Comparison of ENCODE assay signal across 1 cellular context in the genomic region with DNA sequence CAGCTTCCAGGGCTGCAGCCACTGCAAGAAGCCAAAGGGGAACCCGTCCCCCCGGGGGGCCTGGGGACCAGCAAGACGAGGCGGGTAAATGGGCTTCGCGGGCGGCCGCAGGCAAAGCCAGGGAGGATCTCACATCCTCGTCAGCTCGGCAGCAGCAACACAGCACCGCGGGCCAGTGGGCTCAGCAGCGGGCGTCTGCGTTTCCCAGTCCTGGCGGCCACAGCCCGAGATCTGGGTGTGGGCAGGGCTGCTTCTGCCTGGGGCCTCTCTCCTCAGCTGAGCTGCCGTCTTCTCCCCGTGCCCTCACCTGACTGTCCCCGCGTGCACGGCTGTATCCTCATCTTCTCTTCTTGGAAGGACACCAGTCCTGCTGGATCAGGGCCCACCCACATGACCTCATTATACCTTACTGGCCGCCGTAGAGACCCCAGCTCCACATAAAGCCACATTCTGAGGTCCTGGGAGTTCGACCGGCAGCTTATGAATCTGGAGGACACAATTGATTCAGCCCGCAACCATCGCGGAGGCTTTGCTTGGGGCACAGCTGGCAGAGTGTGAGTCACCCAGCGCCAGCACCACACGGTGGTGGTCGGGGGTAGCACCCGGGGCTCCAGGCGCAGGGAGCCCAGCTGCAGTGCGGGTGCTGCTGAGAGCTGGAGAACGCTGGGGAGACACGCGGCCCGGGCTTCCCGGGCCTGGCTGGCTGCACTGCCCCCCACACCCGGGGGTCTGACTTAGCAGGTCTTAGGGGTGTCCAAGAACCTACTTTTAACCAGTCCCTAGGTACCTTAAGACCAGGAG.
TF ChIP-seq lines count a peak whose summit lies in the region.

No MANE protein-coding gene starts in this region.

TF ChIP-seq in SK-N-SH treated with all-trans-retinoic acid at 6 μM for 48 hours, 23 proteins besides CTCF, POLR2A, EP300 and RAD21 (continued from another document):
- TF ChIP-seq, protein P1, sequence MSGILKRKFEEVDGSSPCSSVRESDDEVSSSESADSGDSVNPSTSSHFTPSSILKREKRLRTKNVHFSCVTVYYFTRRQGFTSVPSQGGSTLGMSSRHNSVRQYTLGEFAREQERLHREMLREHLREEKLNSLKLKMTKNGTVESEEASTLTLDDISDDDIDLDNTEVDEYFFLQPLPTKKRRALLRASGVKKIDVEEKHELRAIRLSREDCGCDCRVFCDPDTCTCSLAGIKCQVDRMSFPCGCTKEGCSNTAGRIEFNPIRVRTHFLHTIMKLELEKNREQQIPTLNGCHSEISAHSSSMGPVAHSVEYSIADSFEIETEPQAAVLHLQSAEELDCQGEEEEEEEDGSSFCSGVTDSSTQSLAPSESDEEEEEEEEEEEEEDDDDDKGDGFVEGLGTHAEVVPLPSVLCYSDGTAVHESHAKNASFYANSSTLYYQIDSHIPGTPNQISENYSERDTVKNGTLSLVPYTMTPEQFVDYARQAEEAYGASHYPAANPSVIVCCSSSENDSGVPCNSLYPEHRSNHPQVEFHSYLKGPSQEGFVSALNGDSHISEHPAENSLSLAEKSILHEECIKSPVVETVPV (CRISPR knock-in tag; IDR thresholded peaks at IDR 0.05) = no peak
- TF ChIP-seq PPARA (CRISPR knock-in tag; IDR thresholded peaks at IDR 0.05; ENCODE audit: borderline replicate concordance) (no peak), GLIS3 (CRISPR knock-in tag; IDR thresholded peaks at IDR 0.05) (no peak), ESRRG (CRISPR knock-in tag; IDR thresholded peaks at IDR 0.05) (no peak), TCF4 (CRISPR knock-in tag; IDR thresholded peaks at IDR 0.05; ENCODE audit: borderline replicate concordance) (no peak), SNAI2 (CRISPR knock-in tag; IDR thresholded peaks at IDR 0.05) (no peak), ZFP3 (CRISPR knock-in tag; IDR thresholded peaks at IDR 0.05) (no peak)
- TF ChIP-seq, protein P2, sequence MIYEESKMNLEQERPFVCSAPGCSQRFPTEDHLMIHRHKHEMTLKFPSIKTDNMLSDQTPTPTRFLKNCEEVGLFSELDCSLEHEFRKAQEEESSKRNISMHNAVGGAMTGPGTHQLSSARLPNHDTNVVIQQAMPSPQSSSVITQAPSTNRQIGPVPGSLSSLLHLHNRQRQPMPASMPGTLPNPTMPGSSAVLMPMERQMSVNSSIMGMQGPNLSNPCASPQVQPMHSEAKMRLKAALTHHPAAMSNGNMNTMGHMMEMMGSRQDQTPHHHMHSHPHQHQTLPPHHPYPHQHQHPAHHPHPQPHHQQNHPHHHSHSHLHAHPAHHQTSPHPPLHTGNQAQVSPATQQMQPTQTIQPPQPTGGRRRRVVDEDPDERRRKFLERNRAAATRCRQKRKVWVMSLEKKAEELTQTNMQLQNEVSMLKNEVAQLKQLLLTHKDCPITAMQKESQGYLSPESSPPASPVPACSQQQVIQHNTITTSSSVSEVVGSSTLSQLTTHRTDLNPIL (CRISPR knock-in tag; IDR thresholded peaks at IDR 0.05; ENCODE audit: low read depth) = no peak
- TF ChIP-seq, protein P3, sequence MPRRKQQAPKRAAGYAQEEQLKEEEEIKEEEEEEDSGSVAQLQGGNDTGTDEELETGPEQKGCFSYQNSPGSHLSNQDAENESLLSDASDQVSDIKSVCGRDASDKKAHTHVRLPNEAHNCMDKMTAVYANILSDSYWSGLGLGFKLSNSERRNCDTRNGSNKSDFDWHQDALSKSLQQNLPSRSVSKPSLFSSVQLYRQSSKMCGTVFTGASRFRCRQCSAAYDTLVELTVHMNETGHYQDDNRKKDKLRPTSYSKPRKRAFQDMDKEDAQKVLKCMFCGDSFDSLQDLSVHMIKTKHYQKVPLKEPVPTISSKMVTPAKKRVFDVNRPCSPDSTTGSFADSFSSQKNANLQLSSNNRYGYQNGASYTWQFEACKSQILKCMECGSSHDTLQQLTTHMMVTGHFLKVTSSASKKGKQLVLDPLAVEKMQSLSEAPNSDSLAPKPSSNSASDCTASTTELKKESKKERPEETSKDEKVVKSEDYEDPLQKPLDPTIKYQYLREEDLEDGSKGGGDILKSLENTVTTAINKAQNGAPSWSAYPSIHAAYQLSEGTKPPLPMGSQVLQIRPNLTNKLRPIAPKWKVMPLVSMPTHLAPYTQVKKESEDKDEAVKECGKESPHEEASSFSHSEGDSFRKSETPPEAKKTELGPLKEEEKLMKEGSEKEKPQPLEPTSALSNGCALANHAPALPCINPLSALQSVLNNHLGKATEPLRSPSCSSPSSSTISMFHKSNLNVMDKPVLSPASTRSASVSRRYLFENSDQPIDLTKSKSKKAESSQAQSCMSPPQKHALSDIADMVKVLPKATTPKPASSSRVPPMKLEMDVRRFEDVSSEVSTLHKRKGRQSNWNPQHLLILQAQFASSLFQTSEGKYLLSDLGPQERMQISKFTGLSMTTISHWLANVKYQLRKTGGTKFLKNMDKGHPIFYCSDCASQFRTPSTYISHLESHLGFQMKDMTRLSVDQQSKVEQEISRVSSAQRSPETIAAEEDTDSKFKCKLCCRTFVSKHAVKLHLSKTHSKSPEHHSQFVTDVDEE (CRISPR knock-in tag; IDR thresholded peaks at IDR 0.05) = no peak
- TF ChIP-seq, protein P4, sequence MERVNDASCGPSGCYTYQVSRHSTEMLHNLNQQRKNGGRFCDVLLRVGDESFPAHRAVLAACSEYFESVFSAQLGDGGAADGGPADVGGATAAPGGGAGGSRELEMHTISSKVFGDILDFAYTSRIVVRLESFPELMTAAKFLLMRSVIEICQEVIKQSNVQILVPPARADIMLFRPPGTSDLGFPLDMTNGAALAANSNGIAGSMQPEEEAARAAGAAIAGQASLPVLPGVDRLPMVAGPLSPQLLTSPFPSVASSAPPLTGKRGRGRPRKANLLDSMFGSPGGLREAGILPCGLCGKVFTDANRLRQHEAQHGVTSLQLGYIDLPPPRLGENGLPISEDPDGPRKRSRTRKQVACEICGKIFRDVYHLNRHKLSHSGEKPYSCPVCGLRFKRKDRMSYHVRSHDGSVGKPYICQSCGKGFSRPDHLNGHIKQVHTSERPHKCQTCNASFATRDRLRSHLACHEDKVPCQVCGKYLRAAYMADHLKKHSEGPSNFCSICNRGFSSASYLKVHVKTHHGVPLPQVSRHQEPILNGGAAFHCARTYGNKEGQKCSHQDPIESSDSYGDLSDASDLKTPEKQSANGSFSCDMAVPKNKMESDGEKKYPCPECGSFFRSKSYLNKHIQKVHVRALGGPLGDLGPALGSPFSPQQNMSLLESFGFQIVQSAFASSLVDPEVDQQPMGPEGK (CRISPR knock-in tag; IDR thresholded peaks at IDR 0.05; ENCODE audit: borderline replicate concordance) = no peak
TF ChIP-seq in SK-N-SH treated with all-trans-retinoic acid at 6 μM for 48 hours: peak in this region for 0.
